1 cellular context compared by ENCODE assay signal in the genomic region with DNA sequence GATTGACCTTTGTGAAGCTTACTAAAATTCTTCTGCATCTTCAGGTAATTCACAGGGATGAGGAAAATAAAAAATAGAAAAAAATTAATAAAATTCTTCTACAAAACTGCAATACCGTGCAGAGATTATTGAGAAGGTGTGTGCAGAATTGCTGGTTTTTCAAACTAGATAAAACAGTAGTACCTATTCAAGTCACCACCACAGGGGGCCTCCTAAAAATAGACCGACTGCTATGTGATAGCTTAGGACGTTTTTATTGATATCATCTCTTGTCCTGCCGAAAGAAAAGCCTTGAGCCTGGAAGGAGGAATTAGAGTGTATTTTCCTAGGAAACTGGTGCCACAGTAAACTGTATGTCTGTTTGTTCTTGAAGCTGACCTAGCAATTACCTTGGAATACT.
TF ChIP-seq lines count a peak whose summit lies in the region.

No MANE protein-coding gene starts in this region.

TF ChIP-seq in GM23338, 12 proteins besides CTCF, POLR2A, EP300 and RAD21:
- TF ChIP-seq ZNF331 (CRISPR knock-in tag; IDR thresholded peaks at IDR 0.05; ENCODE audit: low read depth) (no peak), ZNF462 (CRISPR knock-in tag; IDR thresholded peaks at IDR 0.05) (no peak), NANOG (IDR thresholded peaks at IDR 0.05; ENCODE audit: borderline replicate concordance) (no peak), STAT1 (IDR thresholded peaks at IDR 0.05; ENCODE audit: unreplicated experiment) (no peak), JUNB (IDR thresholded peaks at IDR 0.05; ENCODE audit: unreplicated experiment) (no peak), EZH2 (IDR thresholded peaks at IDR 0.05; ENCODE audit: low read depth, unreplicated experiment) (no peak), REST (IDR thresholded peaks at IDR 0.05; ENCODE audit: unreplicated experiment) (no peak), ZNF114 (CRISPR knock-in tag; IDR thresholded peaks at IDR 0.05) (no peak), CREB1 (CRISPR knock-in tag; IDR thresholded peaks at IDR 0.05; ENCODE audit: low read depth) (no peak), EZH2phosphoT487 (IDR thresholded peaks at IDR 0.05; ENCODE audit: unreplicated experiment) (no peak), POLR2AphosphoS5 (IDR thresholded peaks at IDR 0.05; ENCODE audit: low read depth) (no peak)
- TF ChIP-seq, protein P1, sequence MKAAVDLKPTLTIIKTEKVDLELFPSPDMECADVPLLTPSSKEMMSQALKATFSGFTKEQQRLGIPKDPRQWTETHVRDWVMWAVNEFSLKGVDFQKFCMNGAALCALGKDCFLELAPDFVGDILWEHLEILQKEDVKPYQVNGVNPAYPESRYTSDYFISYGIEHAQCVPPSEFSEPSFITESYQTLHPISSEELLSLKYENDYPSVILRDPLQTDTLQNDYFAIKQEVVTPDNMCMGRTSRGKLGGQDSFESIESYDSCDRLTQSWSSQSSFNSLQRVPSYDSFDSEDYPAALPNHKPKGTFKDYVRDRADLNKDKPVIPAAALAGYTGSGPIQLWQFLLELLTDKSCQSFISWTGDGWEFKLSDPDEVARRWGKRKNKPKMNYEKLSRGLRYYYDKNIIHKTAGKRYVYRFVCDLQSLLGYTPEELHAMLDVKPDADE (IDR thresholded peaks at IDR 0.05), result no peak
